In the genomic region with DNA sequence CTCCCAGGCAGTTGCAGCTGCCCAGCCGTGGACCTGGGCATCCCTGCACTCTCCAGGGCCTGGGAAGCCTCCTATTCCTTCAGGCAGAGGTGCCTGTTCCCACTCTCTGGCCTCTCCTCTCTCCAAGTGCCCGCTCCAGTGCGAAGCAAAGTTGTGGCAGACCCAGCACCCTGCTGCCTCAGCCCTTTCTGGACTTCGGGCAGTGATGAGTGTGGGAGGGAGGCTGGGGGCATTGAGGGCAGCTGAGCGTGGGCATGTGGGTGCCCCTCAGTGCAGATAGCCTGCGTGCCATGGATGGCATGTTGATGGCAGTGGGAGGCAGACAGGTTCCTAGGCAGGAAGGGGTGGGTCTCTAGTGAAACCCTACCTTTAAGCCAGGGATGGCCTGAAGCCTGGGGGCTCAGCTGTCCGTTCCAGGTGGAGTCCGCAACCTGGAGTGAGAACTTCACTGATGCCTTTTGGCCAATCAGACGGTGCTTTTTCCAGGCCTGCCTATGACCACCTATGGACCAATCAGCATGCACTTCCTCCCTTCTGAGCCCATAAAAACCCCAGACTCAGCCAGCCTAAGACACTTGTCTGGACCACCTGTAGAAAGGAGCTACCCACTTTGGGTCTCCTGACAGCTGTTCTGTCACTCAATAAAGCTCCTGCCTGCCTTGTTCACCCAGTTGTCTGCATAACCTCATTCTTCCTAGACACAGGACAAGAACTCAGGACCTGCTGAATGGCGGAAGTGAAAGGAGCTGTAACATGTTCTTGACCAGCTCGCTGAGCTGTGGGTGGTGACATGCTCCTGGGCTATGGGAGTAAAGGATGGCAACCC, we compare ENCODE assay signal across 27 cellular contexts. TPM values are rescaled to one million over a fixed set of nuclear protein-coding genes. Genes with fewer than 3 reads are reported as not detected.
DNase-seq lines count a peak whose midpoint lies in the region; ATAC-seq and TF ChIP-seq lines count a peak whose summit lies in the region.
"Had no signal": no experiment of that assay in that cellular context is flagged by ENCODE, and none has a peak within 500 bp of the region (broad histone marks: within the 10 kb centered on the region; RNA-seq: fewer than 3 reads in every experiment).

No MANE protein-coding gene starts in this region.

- H4K5ac ChIP-seq in IMR-90 (ENCODE audit: low read depth, low read length): no peak overlapping the region

- no peak for ATAC-seq in IMR-90 (ENCODE audit: low read depth)
- ATAC-seq in right cardiac atrium: peak in 1 of 2 donors; percentile 15
- no peak for ATAC-seq in stimulated activated naive B cell treated with anti-CD40 and anti-IgM and Interleukin-4, amounts not matched to agents 10 μg/mL and 1 μg/mL and 100 μg/mL, for 72 hours (replicated peaks)
- ATAC-seq: activated naive CD4-positive, alpha-beta T cell treated with anti-CD3 and anti-CD28 coated beads, Interleukin-2, amount 50 U/mL, for 72 hours; stimulated activated naive CD8-positive, alpha-beta T cell treated with anti-CD3 and anti-CD28 coated beads, Interleukin-15, Interleukin-2, amounts not matched to agents 100 U/mL and 50 U/mL, for 24 hours had no signal

- peaks cover 7% of the 10 kb centered on the region for H3K9me1 ChIP-seq in IMR-90 (ENCODE audit: insufficient read depth, low read length)

- TF ChIP-seq CTCF in IMR-90 (conservative IDR thresholded peaks at IDR 0.05; ENCODE audit: low read depth, low read length) (no peak), ascending aorta (IDR thresholded peaks at IDR 0.05) (no peak), testis (IDR thresholded peaks at IDR 0.05) (no peak), dorsolateral prefrontal cortex (IDR thresholded peaks at IDR 0.05 in 54 of 56, conservative IDR thresholded peaks at IDR 0.05 in 2 of 56; ENCODE audit: low read depth in 1 of 56, partially characterized antibody in 56 of 56) (no peak)

- in situ Hi-C loops in IMR-90 (cut with MboI; ENCODE audit: low sequenced_read_pairs): no loop called here

- H2BK15ac ChIP-seq in IMR-90 (ENCODE audit: low read depth, low read length): no peak overlapping the region

- DNase-seq in IMR-90: no peak
- peak in 1 of 2 donors; percentile 47 for DNase-seq in ascending aorta (ENCODE audit: low spot score in 2 of 2)
- DNase-seq in right cardiac atrium: no peak
- DNase-seq in testis: peak; percentile 5
- DNase-seq in activated CD4-positive, alpha-beta memory T cell treated with anti-CD3 and anti-CD28 coated beads, Interleukin-2, amount 10 ng/mL, durations not matched to agents 7 days and 5 days: no peak
- DNase-seq in stimulated activated naive B cell treated with anti-CD40 and anti-IgM and Interleukin-4, amounts not matched to agents 10 μg/mL and 1 μg/mL and 100 μg/mL, for 72 hours: no peak
- no peak for DNase-seq in dorsolateral prefrontal cortex
- DNase-seq: activated B cell treated with CpG ODN at 0.5 μM for 24 hours; activated CD4-positive, alpha-beta T cell treated with anti-CD3 and anti-CD28 coated beads, Interleukin-2, amount 10 ng/mL, durations not matched to agents 7 days and 5 days; activated effector memory CD4-positive, alpha-beta T cell treated with Interleukin-2 at 50 U/mL for 16 hours; activated T-cell treated with anti-CD3 and anti-CD28 coated beads, Interleukin-2, amount 50 U/mL, for 1 hour; C1 segment of cervical spinal cord; DMS153; HCEC 1CT; hypothalamus; immature natural killer cell; left colon; NCI-H1436 treated with DMSO at 0.1 percent for 48 hours; NCI-H446 treated with DMSO at 0.1 percent for 48 hours; NCI-H82; stimulated activated naive CD8-positive, alpha-beta T cell treated with anti-CD3 and anti-CD28 coated beads, Interleukin-15, Interleukin-2, amounts not matched to agents 100 U/mL and 50 U/mL, for 24 hours had no signal

- dilution Hi-C loops in IMR-90 (cut with HindIII; ENCODE audit: low sequenced_read_pairs, unreplicated experiment): no loop called here

- H2AK9ac ChIP-seq in IMR-90 (replicated peaks; ENCODE audit: low read depth, low read length, poor library complexity): no peak overlapping the region

- no peak overlapping the region for H3K18ac ChIP-seq in IMR-90 (ENCODE audit: low read depth, low read length)

- H3K27ac ChIP-seq in IMR-90 (ENCODE audit: insufficient read depth, low read length) (no peak overlapping the region), ascending aorta (peak overlapping the region; percentile 30 to 53), right cardiac atrium (ENCODE audit: low read length) (peak overlapping the region; percentile 41), testis (no peak overlapping the region), dorsolateral prefrontal cortex (no peak overlapping the region)
- H3K27ac ChIP-seq: tibial nerve had no signal

- H2BK120ac ChIP-seq in IMR-90 (ENCODE audit: low read depth, low read length): no peak overlapping the region

- H3K36me3 ChIP-seq in IMR-90 (ENCODE audit: control insufficient read depth, insufficient read depth, low read length): peaks cover 6% of the 10 kb centered on the region
- H3K36me3 ChIP-seq in ascending aorta: no peaks in the 10 kb centered on the region
- H3K36me3 ChIP-seq in testis (ENCODE audit: low read depth, missing control alignments): no peaks in the 10 kb centered on the region
- H3K36me3 ChIP-seq: tibial nerve had no signal

- no peak overlapping the region for H3K23ac ChIP-seq in IMR-90 (ENCODE audit: low read depth, low read length)

- no peak overlapping the region for H3K4me3 ChIP-seq in IMR-90 (ENCODE audit: insufficient read depth, low read depth, low read length)
- no peak overlapping the region for H3K4me3 ChIP-seq in ascending aorta
- no peak overlapping the region for H3K4me3 ChIP-seq in right cardiac atrium (ENCODE audit: low read length)
- no peak overlapping the region for H3K4me3 ChIP-seq in testis
- no peak overlapping the region for H3K4me3 ChIP-seq in dorsolateral prefrontal cortex
- H3K4me3 ChIP-seq: smooth muscle cell, tibial nerve had no signal

- H3K56ac ChIP-seq in IMR-90 (ENCODE audit: extremely low read depth, insufficient read depth, low read length): no peak overlapping the region

- no peak for TF ChIP-seq RAD21 in IMR-90 (IDR thresholded peaks at IDR 0.05; ENCODE audit: low read length)

- H3K9ac ChIP-seq in IMR-90 (ENCODE audit: low read depth, low read length): no peak overlapping the region

- no peak overlapping the region for H2BK5ac ChIP-seq in IMR-90 (ENCODE audit: low read depth, low read length, poor library complexity, severe bottlenecking)

- no peak overlapping the region for H3K4me2 ChIP-seq in IMR-90 (ENCODE audit: low read depth, low read length)
- H3K4me2 ChIP-seq: smooth muscle cell had no signal

- H3K4me3 Mint-ChIP-seq in activated CD4-positive, alpha-beta memory T cell treated with anti-CD3 and anti-CD28 coated beads, Interleukin-2, amount 10 ng/mL, durations not matched to agents 7 days and 5 days: no peak overlapping the region
- H3K4me3 Mint-ChIP-seq in stimulated activated naive B cell treated with anti-CD40 and anti-IgM and Interleukin-4, amounts not matched to agents 10 μg/mL and 1 μg/mL and 100 μg/mL, for 72 hours: no peak overlapping the region
- H3K4me3 Mint-ChIP-seq: activated B cell treated with CpG ODN at 0.5 μM for 24 hours; activated CD4-positive, alpha-beta T cell treated with anti-CD3 and anti-CD28 coated beads, Interleukin-2, amount 10 ng/mL, durations not matched to agents 7 days and 5 days; immature natural killer cell; memory B cell; nephron; T-helper 1 cell treated with Interleukin-12 subunit alpha and Interleukin-12 subunit beta and Interleukin-4 antibody, amounts not matched to agents 30 μg/mL and 1 μg/mL, for 36 hours had no signal

- no peak overlapping the region for H2BK20ac ChIP-seq in IMR-90 (ENCODE audit: low read depth, low read length)

- CTCF ChIA-PET in IMR-90 (lab: Yijun Ruan, JAX): interaction anchor here (0.6 kb wide), 1 partner anchor 184 kb away, joined by 4 read pairs; no protein-coding TSS in a partner anchor
- CTCF ChIA-PET in activated CD4-positive, alpha-beta memory T cell treated with anti-CD3 and anti-CD28 coated beads, Interleukin-2, amount 10 ng/mL, durations not matched to agents 7 days and 5 days (lab: Charles Lee): interaction anchor here (1.0 kb wide), 1 partner anchor 19 kb away, joined by 3 read pairs; no protein-coding TSS in a partner anchor

- BruUV-seq in IMR-90 (replicated peaks; lab: Mats Ljungman, UMichigan): no TSS peak

- no peaks in the 10 kb centered on the region for H3K27me3 Mint-ChIP-seq in activated CD4-positive, alpha-beta memory T cell treated with anti-CD3 and anti-CD28 coated beads, Interleukin-2, amount 10 ng/mL, durations not matched to agents 7 days and 5 days
- no peaks in the 10 kb centered on the region for H3K27me3 Mint-ChIP-seq in stimulated activated naive B cell treated with anti-CD40 and anti-IgM and Interleukin-4, amounts not matched to agents 10 μg/mL and 1 μg/mL and 100 μg/mL, for 72 hours
- H3K27me3 Mint-ChIP-seq: activated CD4-positive, alpha-beta T cell treated with anti-CD3 and anti-CD28 coated beads, Interleukin-2, amount 10 ng/mL, durations not matched to agents 7 days and 5 days had no signal

- TF ChIP-seq POLR2A in IMR-90 (IDR thresholded peaks at IDR 0.05; ENCODE audit: low read depth, low read length): no peak
- TF ChIP-seq POLR2A in testis (IDR thresholded peaks at IDR 0.05): no peak

- H4K8ac ChIP-seq in IMR-90 (ENCODE audit: low read depth in 2 of 2, low read length in 2 of 2): no peak overlapping the region

- no peak overlapping the region for H2AK5ac ChIP-seq in IMR-90 (ENCODE audit: low read depth, low read length)

- no peaks in the 10 kb centered on the region for H3K4me1 Mint-ChIP-seq in activated CD4-positive, alpha-beta memory T cell treated with anti-CD3 and anti-CD28 coated beads, Interleukin-2, amount 10 ng/mL, durations not matched to agents 7 days and 5 days
- peaks cover 0 to 2% of the 10 kb centered on the region in 2 donors for H3K4me1 Mint-ChIP-seq in stimulated activated naive B cell treated with anti-CD40 and anti-IgM and Interleukin-4, amounts not matched to agents 10 μg/mL and 1 μg/mL and 100 μg/mL, for 72 hours
- H3K4me1 Mint-ChIP-seq: activated B cell treated with CpG ODN at 0.5 μM for 24 hours; activated CD4-positive, alpha-beta T cell treated with anti-CD3 and anti-CD28 coated beads, Interleukin-2, amount 10 ng/mL, durations not matched to agents 7 days and 5 days; memory B cell had no signal

- POLR2A ChIA-PET in IMR-90 (lab: Charles Lee; ENCODE audit: unreplicated experiment): no interaction called here
- POLR2A ChIA-PET in activated CD4-positive, alpha-beta memory T cell treated with anti-CD3 and anti-CD28 coated beads, Interleukin-2, amount 10 ng/mL, durations not matched to agents 7 days and 5 days (lab: Charles Lee): interaction anchor here (1.4 kb wide), 1 partner anchor 10 kb away, joined by 3 read pairs; no protein-coding TSS in a partner anchor

- H3K9me3 ChIP-seq in IMR-90 (ENCODE audit: control insufficient read depth, insufficient read depth, low read length): no peaks in the 10 kb centered on the region; the same call in 1 of the 2 replicates
- no peaks in the 10 kb centered on the region for H3K9me3 ChIP-seq in ascending aorta
- H3K9me3 ChIP-seq in right cardiac atrium (ENCODE audit: control insufficient read depth, low read length): no peaks in the 10 kb centered on the region
- no peaks in the 10 kb centered on the region for H3K9me3 ChIP-seq in testis
- H3K9me3 ChIP-seq: tibial nerve had no signal

- no peak overlapping the region for H3K14ac ChIP-seq in IMR-90 (replicated peaks; ENCODE audit: low read depth, low read length)

- H4K91ac ChIP-seq in IMR-90 (ENCODE audit: insufficient read depth, low read depth, low read length): no peak overlapping the region

- intact Hi-C loops in IMR-90 (cut with micrococcal nuclease) (no loop called here), ascending aorta (cut with DNase I) (no loop called here), right cardiac atrium (cut with DNase I) (no loop called here), testis (cut with DNase I; ENCODE audit: low total_unique reads) (no loop called here), dorsolateral prefrontal cortex (cut with DNase I) (no loop called here)

- H3K27me3 ChIP-seq in IMR-90 (ENCODE audit: control insufficient read depth, insufficient read depth, low read length): no peaks in the 10 kb centered on the region
- H3K27me3 ChIP-seq in ascending aorta: no peaks in the 10 kb centered on the region
- H3K27me3 ChIP-seq in right cardiac atrium (ENCODE audit: control insufficient read depth, insufficient read depth): no peaks in the 10 kb centered on the region
- no peaks in the 10 kb centered on the region for H3K27me3 ChIP-seq in testis
- H3K27me3 ChIP-seq in dorsolateral prefrontal cortex: peaks cover 0 to 13% (median 0%) of the 10 kb centered on the region in 45 donors
- H3K27me3 ChIP-seq: tibial nerve had no signal

- peaks cover 16% of the 10 kb centered on the region for H3K9me3 Mint-ChIP-seq in activated CD4-positive, alpha-beta memory T cell treated with anti-CD3 and anti-CD28 coated beads, Interleukin-2, amount 10 ng/mL, durations not matched to agents 7 days and 5 days
- H3K9me3 Mint-ChIP-seq in stimulated activated naive B cell treated with anti-CD40 and anti-IgM and Interleukin-4, amounts not matched to agents 10 μg/mL and 1 μg/mL and 100 μg/mL, for 72 hours: peaks cover 12 to 14% of the 10 kb centered on the region in 2 donors
- H3K9me3 Mint-ChIP-seq: immature natural killer cell, nephron had no signal

- peak overlapping the region; percentile 29 for H2AFZ ChIP-seq in IMR-90 (replicated peaks; ENCODE audit: low read length, poor library complexity)

- H3K36me3 Mint-ChIP-seq in activated CD4-positive, alpha-beta memory T cell treated with anti-CD3 and anti-CD28 coated beads, Interleukin-2, amount 10 ng/mL, durations not matched to agents 7 days and 5 days (ENCODE audit: low read depth): peaks cover 9% of the 10 kb centered on the region
- peaks cover 9 to 11% of the 10 kb centered on the region in 2 donors for H3K36me3 Mint-ChIP-seq in stimulated activated naive B cell treated with anti-CD40 and anti-IgM and Interleukin-4, amounts not matched to agents 10 μg/mL and 1 μg/mL and 100 μg/mL, for 72 hours

- H3K27ac Mint-ChIP-seq in activated CD4-positive, alpha-beta memory T cell treated with anti-CD3 and anti-CD28 coated beads, Interleukin-2, amount 10 ng/mL, durations not matched to agents 7 days and 5 days: no peak overlapping the region
- H3K27ac Mint-ChIP-seq in stimulated activated naive B cell treated with anti-CD40 and anti-IgM and Interleukin-4, amounts not matched to agents 10 μg/mL and 1 μg/mL and 100 μg/mL, for 72 hours: no peak overlapping the region
- H3K27ac Mint-ChIP-seq: activated B cell treated with CpG ODN at 0.5 μM for 24 hours; activated CD4-positive, alpha-beta T cell treated with anti-CD3 and anti-CD28 coated beads, Interleukin-2, amount 10 ng/mL, durations not matched to agents 7 days and 5 days; activated naive CD4-positive, alpha-beta T cell treated with anti-CD3 and anti-CD28 coated beads, Interleukin-2, amount 50 U/mL, for 72 hours; memory B cell; T-helper 1 cell treated with Interleukin-12 subunit alpha and Interleukin-12 subunit beta and Interleukin-4 antibody, amounts not matched to agents 30 μg/mL and 1 μg/mL, for 36 hours had no signal

- peaks cover 12 to 69% of the 10 kb centered on the region in 2 experiments; a peak in 3 of 4 replicates for H3K79me1 ChIP-seq in IMR-90 (ENCODE audit: low read depth in 1 of 2, low read length in 2 of 2)

- H3K4me1 ChIP-seq in IMR-90 (ENCODE audit: control insufficient read depth, insufficient read depth, low read length) (peaks cover 4% of the 10 kb centered on the region), ascending aorta (peaks cover 8 to 54% of the 10 kb centered on the region in 2 donors), right cardiac atrium (ENCODE audit: control insufficient read depth, insufficient read depth, low read length) (peaks cover 20% of the 10 kb centered on the region), testis (peaks cover 12% of the 10 kb centered on the region)
- H3K4me1 ChIP-seq: tibial nerve had no signal

- peaks cover 39% of the 10 kb centered on the region for H4K20me1 ChIP-seq in IMR-90 (ENCODE audit: insufficient read depth, low read length)

- no peak overlapping the region for H3K4ac ChIP-seq in IMR-90 (ENCODE audit: low read depth, low read length)

- 95% methylated on average over 4 of the region's 11 CpGs; no CpG with 5 or more reads in 1 of the 2 experiments for WGBS in IMR-90 (ENCODE audit: extremely low coverage in 2 of 2, insufficient read length in 1 of 2), 2 experiments
- WGBS in right cardiac atrium: 75% methylated on average over 11 of the region's 11 CpGs
- 70 to 94% methylated on average over 8 to 11 of the region's 11 CpGs for WGBS in testis, 2 donors

RNA-seq across cellular contexts. Expression of a gene that starts 26.1 kb away (rescaled TPM):
- 11.5 and 13.6 TPM in 2 replicates for total RNA-seq in IMR-90 (2012; rRNA removed)
- polyA plus RNA-seq in IMR-90 (2012; rRNA removed): 10.9 and 11.6 TPM in 2 replicates
- polyA plus RNA-seq in IMR-90 (2012; cell fraction: cytosol; rRNA removed): 4.9 and 6.7 TPM in 2 replicates
- 19.7 and 44.0 TPM in 2 replicates for polyA plus RNA-seq in IMR-90 (2012; cell fraction: nucleus; rRNA removed; ENCODE audit: low replicate concordance)
- total RNA-seq in ascending aorta: 94.7 TPM
- 100 to 1,000 TPM; 254 to 374 (median 287) TPM for total RNA-seq in right cardiac atrium
- polyA plus RNA-seq in right cardiac atrium: 106 TPM
- total RNA-seq in testis: 10 to 100 TPM; 63.1 to 67.6 TPM
- 44.7 TPM for polyA plus RNA-seq in testis (ENCODE audit: insufficient read depth, low read depth, low replicate concordance)
- 10 to 100 TPM; 10.3 to 12.8 TPM for total RNA-seq in activated CD4-positive, alpha-beta memory T cell treated with anti-CD3 and anti-CD28 coated beads, Interleukin-2, amount 10 ng/mL, durations not matched to agents 7 days and 5 days
- total RNA-seq in dorsolateral prefrontal cortex: 10 to 100 TPM in 43 of 120 experiments, 1 to 10 TPM in 77; 2.4 to 33.0 (median 7.8) TPM

Comparison
In these comparisons a context has a peak if more than half of its experiments do, and no peak if none do; other contexts are left out.
1. H3K27ac ChIP-seq: peak in ascending aorta (2 of 2) and right cardiac atrium (single experiment); none in IMR-90 (single experiment), testis (0 of 2) and dorsolateral prefrontal cortex (0 of 59).